7 cellular contexts compared by ENCODE assay signal in the genomic region with DNA sequence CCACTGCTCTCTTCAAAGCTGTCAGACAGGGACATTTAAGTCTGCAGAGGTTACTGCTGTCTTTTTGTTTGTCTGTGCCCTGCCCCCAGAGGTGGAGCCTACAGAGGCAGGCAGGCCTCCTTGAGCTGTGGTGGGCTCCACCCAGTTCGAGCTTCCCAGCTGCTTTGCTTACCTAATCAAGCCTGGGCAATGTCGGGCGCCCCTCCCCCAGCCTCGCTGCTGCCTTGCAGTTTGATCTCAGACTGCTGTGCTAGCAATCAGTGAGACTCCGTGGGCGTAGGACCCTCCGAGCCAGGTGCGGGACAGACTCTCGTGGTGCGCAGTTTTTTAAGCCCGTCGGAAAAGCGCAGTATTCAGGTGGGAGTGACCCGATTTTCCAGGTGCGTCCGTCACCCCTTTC.
DNase-seq lines count a peak whose midpoint lies in the region; ATAC-seq and TF ChIP-seq lines count a peak whose summit lies in the region.
"Not testable (repeated sequence)": the region's sequence is repeated elsewhere in the genome, so short reads cannot be mapped to it uniquely, and the experiment has no call there.

No MANE protein-coding gene starts in this region.

- not testable (repeated sequence) for H3K27me3 Mint-ChIP-seq in GM23338 (ENCODE audit: insufficient read depth, low read depth, poor library complexity); brain; glutamatergic neuron (ENCODE audit: unreplicated experiment); nephron (ENCODE audit: low read depth); progenitor cell of endocrine pancreas

- H3K9me3 ChIP-seq in HUES64 (ENCODE audit: insufficient read depth, low read depth, low read length): not testable (repeated sequence)

- not testable (repeated sequence) for H3K27me3 ChIP-seq in GM23338 (ENCODE audit: insufficient read depth); HUES64 (ENCODE audit: insufficient read depth, low read length)

- not testable (repeated sequence) for H2AFZ ChIP-seq in GM23338

- H3F3A ChIP-seq in GM23338 (replicated peaks; ENCODE audit: low read depth): not testable (repeated sequence)

- H4K20me1 ChIP-seq in GM23338 (replicated peaks; ENCODE audit: insufficient read depth): not testable (repeated sequence)

- H3K27ac ChIP-seq in GM23338 (ENCODE audit: low read depth); HUES64 (ENCODE audit: low read depth, low read length): not testable (repeated sequence)

- not testable (repeated sequence) for H3K9me3 Mint-ChIP-seq in GM23338; glutamatergic neuron (ENCODE audit: unreplicated experiment)
- H3K9me3 Mint-ChIP-seq in brain (peaks cover 0 to 17% (median 6%) of the 10 kb centered on the region in 5 experiments), nephron (peaks cover 19% of the 10 kb centered on the region), progenitor cell of endocrine pancreas (ENCODE audit: low read depth) (peaks cover 16% of the 10 kb centered on the region)

- peak overlapping the region; percentile 66 for H3K4me3 Mint-ChIP-seq in GM23338
- H3K4me3 Mint-ChIP-seq in brain: peak overlapping the region in 3 of 5 experiments; percentile 5 to 61 (median 13)
- peak overlapping the region; percentile 78 for H3K4me3 Mint-ChIP-seq in glutamatergic neuron (ENCODE audit: unreplicated experiment)
- H3K4me3 Mint-ChIP-seq in nephron: peak overlapping the region; percentile 62 to 73 (median 70)
- H3K4me3 Mint-ChIP-seq in progenitor cell of endocrine pancreas (ENCODE audit: low read depth): peak overlapping the region; percentile 83

- H3K4me1 ChIP-seq in GM23338 (ENCODE audit: insufficient read depth); HUES64 (ENCODE audit: insufficient read depth, low read length): not testable (repeated sequence)

- WGBS in HUES64: under 1% methylated on average over 13 of the region's 16 CpGs

- not testable (repeated sequence) for H3K36me3 ChIP-seq in GM23338 (ENCODE audit: insufficient read depth); HUES64 (ENCODE audit: insufficient read depth, low read length)

- not testable (repeated sequence) for H3K27ac Mint-ChIP-seq in GM23338; brain; glutamatergic neuron (ENCODE audit: unreplicated experiment)
- H3K27ac Mint-ChIP-seq in nephron: peak overlapping the region in 1 of 3 experiments; percentile 2
- H3K27ac Mint-ChIP-seq in progenitor cell of endocrine pancreas: peak overlapping the region; percentile 92

- H3K4me1 Mint-ChIP-seq in GM23338; brain; glutamatergic neuron (ENCODE audit: low read depth, unreplicated experiment); nephron; progenitor cell of endocrine pancreas (ENCODE audit: low read depth): not testable (repeated sequence)

- not testable (repeated sequence) for TF ChIP-seq CTCF in GM23338 (conservative IDR thresholded peaks at IDR 0.05; ENCODE audit: low read depth in 2 of 2); brain (conservative IDR thresholded peaks at IDR 0.05); glutamatergic neuron (IDR thresholded peaks at IDR 0.05; ENCODE audit: partially characterized antibody, unreplicated experiment); nephron (IDR thresholded peaks at IDR 0.05; ENCODE audit: unreplicated experiment in 3 of 3); progenitor cell of endocrine pancreas (IDR thresholded peaks at IDR 0.05; ENCODE audit: unreplicated experiment)

- peak overlapping the region; percentile 53 for H3K4me3 ChIP-seq in GM23338
- H3K4me3 ChIP-seq in HUES64 (ENCODE audit: low read length): peak overlapping the region; percentile 53
- peak overlapping the region; percentile 39 for H3K4me3 ChIP-seq in iPS-11a (ENCODE audit: low read depth, low read length)

- H3K36me3 Mint-ChIP-seq in GM23338 (ENCODE audit: low read depth); brain; glutamatergic neuron (ENCODE audit: unreplicated experiment); nephron (ENCODE audit: low read depth): not testable (repeated sequence)
- peaks cover 17% of the 10 kb centered on the region for H3K36me3 Mint-ChIP-seq in progenitor cell of endocrine pancreas (ENCODE audit: insufficient read depth)

- not testable (repeated sequence) for H3K79me2 ChIP-seq in GM23338 (replicated peaks; ENCODE audit: insufficient read depth)

- not testable (repeated sequence) for H3K9me2 ChIP-seq in GM23338 (ENCODE audit: insufficient read depth)

- not testable (repeated sequence) for ATAC-seq in GM23338

- peak overlapping the region; percentile 57; the same call in 1 of the 2 replicates for H3K4me2 ChIP-seq in GM23338

- not testable (repeated sequence) for DNase-seq in GM23338 (ENCODE audit: low spot score)
- peak; percentile 41 for DNase-seq in glutamatergic neuron
- peak; percentile 23 for DNase-seq in progenitor cell of endocrine pancreas (ENCODE audit: low spot score, unreplicated experiment)

- not testable (repeated sequence) for H3K9ac ChIP-seq in HUES64 (ENCODE audit: low read depth, low read length)

Comparison
In these comparisons a context has a peak if more than half of its experiments do, and no peak if none do; other contexts are left out.
1. H3K4me3 Mint-ChIP-seq: peak in every context shown above with its lines; median percentile 83 in progenitor cell of endocrine pancreas; 78 in glutamatergic neuron; 70 in nephron; 66 in GM23338; 13 in brain.